In the genomic region with DNA sequence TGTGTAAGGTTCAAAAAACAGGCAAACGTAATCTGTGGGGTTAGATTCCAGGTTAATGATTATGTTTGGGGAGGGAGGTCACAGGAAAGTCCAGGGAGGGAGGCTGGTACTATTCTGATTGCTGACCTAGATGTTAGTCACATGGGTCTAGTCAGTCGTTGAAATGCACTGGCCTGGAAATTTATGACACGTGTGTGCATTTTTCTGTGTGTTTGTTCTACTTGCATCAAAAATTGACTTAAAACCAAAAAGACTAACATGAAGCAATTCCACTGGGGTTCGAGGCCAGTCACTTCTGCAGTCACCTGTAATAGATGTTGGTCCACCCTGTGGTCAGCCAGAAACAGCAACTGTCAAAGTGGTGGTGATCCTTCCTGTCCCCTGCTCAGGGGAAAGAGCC, we compare ENCODE assay signal across 27 cellular contexts.
DNase-seq lines count a peak whose midpoint lies in the region; ATAC-seq, FAIRE-seq and TF ChIP-seq lines count a peak whose summit lies in the region.
"Had no signal": no experiment of that assay in that cellular context is flagged by ENCODE, and none has a peak within 500 bp of the region (broad histone marks: within the 10 kb centered on the region; RNA-seq: fewer than 3 reads in every experiment).

No MANE protein-coding gene starts in this region.

- H3K9ac ChIP-seq in colonic mucosa (ENCODE audit: low read depth in 2 of 2, low read length in 2 of 2): no peak overlapping the region
- H3K9ac ChIP-seq: KMS-11 had no signal

- H3K4me2 ChIP-seq in A549: peak overlapping the region; percentile 12; the same call in 1 of the 3 replicates
- H3K4me2 ChIP-seq: KMS-11 had no signal

- no peaks in the 10 kb centered on the region for H3K36me3 ChIP-seq in right lobe of liver
- no peaks in the 10 kb centered on the region for H3K36me3 ChIP-seq in colonic mucosa
- H3K36me3 ChIP-seq: esophagus squamous epithelium had no signal

- H3K27me3 Mint-ChIP-seq in central memory CD8-positive, alpha-beta T cell: no peaks in the 10 kb centered on the region
- H3K27me3 Mint-ChIP-seq: activated CD4-positive, alpha-beta T cell treated with anti-CD3 and anti-CD28 coated beads, Interleukin-2, amount 10 ng/mL, durations not matched to agents 7 days and 5 days; activated CD8-positive, alpha-beta memory T cell treated with anti-CD3 and anti-CD28 coated beads, Interleukin-2, amount 10 ng/mL, durations not matched to agents 7 days and 5 days had no signal

- H3K4me3 ChIP-seq in A549: no peak overlapping the region
- H3K4me3 ChIP-seq in GM12865 (ENCODE audit: low read depth, low read length): no peak overlapping the region
- no peak overlapping the region for H3K4me3 ChIP-seq in right lobe of liver
- H3K4me3 ChIP-seq in colonic mucosa: no peak overlapping the region
- H3K4me3 ChIP-seq: esophagus squamous epithelium, skin epidermis had no signal

- H3K4me1 ChIP-seq in A549 (0 out of 3 replicates have a peak, but pooled peaks cover 3% of the 10 kb centered on the region), right lobe of liver (peaks cover 3 to 52% (median 23%) of the 10 kb centered on the region in 4 donors), colonic mucosa (no peaks in the 10 kb centered on the region)

- no peak for ATAC-seq in A549
- ATAC-seq in central memory CD8-positive, alpha-beta T cell (replicated peaks; ENCODE audit: extremely low read depth, poor library complexity, severe bottlenecking): no peak
- peak; percentile 58 to 86 (median 78) for ATAC-seq in right lobe of liver
- ATAC-seq in GM21423 (IDR thresholded peaks at IDR 0.05; ENCODE audit: unreplicated experiment): no peak
- ATAC-seq in HG03196 (IDR thresholded peaks at IDR 0.05; ENCODE audit: unreplicated experiment): no peak
- ATAC-seq: activated CD8-positive, alpha-beta memory T cell treated with anti-CD3 and anti-CD28 coated beads, Interleukin-2, amount 10 ng/mL, durations not matched to agents 7 days and 5 days had no signal

- TF ChIP-seq POLR2A in A549 (IDR thresholded peaks at IDR 0.05; ENCODE audit: low read length) (no peak), right lobe of liver (IDR thresholded peaks at IDR 0.05) (peak; percentile 16)

- peak overlapping the region in 1 of 2 experiments; percentile 2; a peak in 1 of 6 replicates for H3K27ac ChIP-seq in A549
- peak overlapping the region; percentile 63 to 98 (median 80) for H3K27ac ChIP-seq in right lobe of liver
- no peak overlapping the region for H3K27ac ChIP-seq in colonic mucosa
- H3K27ac ChIP-seq: esophagus squamous epithelium, KMS-11 had no signal

- peaks cover 72% of the 10 kb centered on the region for H3K4me1 Mint-ChIP-seq in central memory CD8-positive, alpha-beta T cell

- FAIRE-seq in A549 (lab: Jason Lieb, UNC): no peak
- FAIRE-seq: HTR-8/SVneo, keratinocyte had no signal

- peak overlapping the region; percentile 38 for H3K27ac Mint-ChIP-seq in central memory CD8-positive, alpha-beta T cell (ENCODE audit: low read depth)
- H3K27ac Mint-ChIP-seq: activated T-helper 1 cell treated with anti-CD3 and anti-CD28 coated beads, Interleukin-12 subunit alpha, Interleukin-12 subunit beta, Interleukin-2, Interleukin-4 antibody, amounts not matched to agents 30 ng/mL and 10 ng/mL and 1 ng/mL, durations not matched to agents 14 hours and 24 hours and 36 hours; endodermal cell had no signal

- DNase-seq in A549 (ENCODE audit: low read depth in 1 of 2, low spot score in 1 of 2) (no peak), GM12865 (ENCODE audit: low read depth) (peak; percentile 48), right lobe of liver (peak in 2 of 3 donors; percentile 65 to 82), NCI-H524 treated with DMSO at 0.1 percent for 48 hours (lab: John Stamatoyannopoulos, UW) (no peak), colonic mucosa (no peak)
- DNase-seq in central memory CD8-positive, alpha-beta T cell (ENCODE audit: low spot score in 2 of 2): no peak
- DNase-seq: activated CD4-positive, alpha-beta T cell treated with anti-CD3 and anti-CD28 coated beads, Interleukin-2, amount 10 ng/mL, durations not matched to agents 7 days and 5 days; activated CD8-positive, alpha-beta memory T cell treated with anti-CD3 and anti-CD28 coated beads, Interleukin-2, amount 10 ng/mL, durations not matched to agents 7 days and 5 days; activated naive CD4-positive, alpha-beta T cell treated with anti-CD3 and anti-CD28 coated beads, Interleukin-2, amount 50 U/mL, for 16 hours; C1 segment of cervical spinal cord; endodermal cell; esophagus squamous epithelium; MV-4-11; NCI-H1694; NCI-H2171 treated with DMSO at 0.1 percent for 48 hours; NCI-H524; nucleus accumbens; RPMI8226; stimulated activated CD4-positive, alpha-beta T cell treated with anti-CD3 and anti-CD28 coated beads, Interleukin-1b, Interleukin-23, amount 100 ng/mL, for 48 hours had no signal

- intact Hi-C loops in right lobe of liver (cut with DNase I) (no loop called here), colonic mucosa (cut with DNase I) (no loop called here)

- CTCF ChIA-PET in A549 (lab: Yijun Ruan, JAX): no interaction called here

- TF ChIP-seq EP300 in A549 (IDR thresholded peaks at IDR 0.05): no peak

- no peaks in the 10 kb centered on the region for H3K27me3 ChIP-seq in right lobe of liver
- no peaks in the 10 kb centered on the region for H3K27me3 ChIP-seq in colonic mucosa
- H3K27me3 ChIP-seq: esophagus squamous epithelium had no signal

- no peak for TF ChIP-seq RAD21 in A549 (conservative IDR thresholded peaks at IDR 0.05 in 1 of 2, IDR thresholded peaks at IDR 0.05 in 1 of 2)

- H3K9me3 Mint-ChIP-seq in central memory CD8-positive, alpha-beta T cell: no peaks in the 10 kb centered on the region
- H3K9me3 Mint-ChIP-seq: activated CD4-positive, alpha-beta T cell treated with anti-CD3 and anti-CD28 coated beads, Interleukin-2, amount 10 ng/mL, durations not matched to agents 7 days and 5 days; activated T-helper 1 cell treated with anti-CD3 and anti-CD28 coated beads, Interleukin-12 subunit alpha, Interleukin-12 subunit beta, Interleukin-2, Interleukin-4 antibody, amounts not matched to agents 30 ng/mL and 10 ng/mL and 1 ng/mL, durations not matched to agents 14 hours and 24 hours and 36 hours; endodermal cell; type B pancreatic cell had no signal

- 32% methylated on average over 4 of the region's 4 CpGs for WGBS in A549 (ENCODE audit: missing lambda C conversion rate)
- 16% methylated on average over 3 of the region's 4 CpGs for WGBS in right lobe of liver (ENCODE audit: insufficient coverage, low coverage, low lambda C conversion rate, missing lambda C conversion rate)

- POLR2A ChIA-PET in A549 (lab: Yijun Ruan, JAX): no interaction called here

- no peaks in the 10 kb centered on the region for H3K9me3 ChIP-seq in A549
- no peaks in the 10 kb centered on the region for H3K9me3 ChIP-seq in right lobe of liver
- no peaks in the 10 kb centered on the region for H3K9me3 ChIP-seq in colonic mucosa
- H3K9me3 ChIP-seq: esophagus squamous epithelium had no signal

- no peak overlapping the region for H3K4me3 Mint-ChIP-seq in central memory CD8-positive, alpha-beta T cell
- H3K4me3 Mint-ChIP-seq: activated CD4-positive, alpha-beta T cell treated with anti-CD3 and anti-CD28 coated beads, Interleukin-2, amount 10 ng/mL, durations not matched to agents 7 days and 5 days; activated CD8-positive, alpha-beta memory T cell treated with anti-CD3 and anti-CD28 coated beads, Interleukin-2, amount 10 ng/mL, durations not matched to agents 7 days and 5 days; activated T-helper 1 cell treated with anti-CD3 and anti-CD28 coated beads, Interleukin-12 subunit alpha, Interleukin-12 subunit beta, Interleukin-2, Interleukin-4 antibody, amounts not matched to agents 30 ng/mL and 10 ng/mL and 1 ng/mL, durations not matched to agents 14 hours and 24 hours and 36 hours; endodermal cell; type B pancreatic cell had no signal

- no peak for TF ChIP-seq CTCF in A549 (IDR thresholded peaks at IDR 0.05)
- TF ChIP-seq CTCF in GM12865 (IDR thresholded peaks at IDR 0.05; ENCODE audit: insufficient read depth, low read depth, low read length, missing control alignments): no peak
- no peak for TF ChIP-seq CTCF in right lobe of liver (IDR thresholded peaks at IDR 0.05)
- no peak for TF ChIP-seq CTCF in colonic mucosa (IDR thresholded peaks at IDR 0.05)

- H3K36me3 Mint-ChIP-seq in central memory CD8-positive, alpha-beta T cell (ENCODE audit: insufficient read depth): peaks cover 5% of the 10 kb centered on the region
- H3K36me3 Mint-ChIP-seq: type B pancreatic cell had no signal

TF ChIP-seq in A549, 52 proteins besides CTCF, POLR2A, EP300 and RAD21 (continues in another document):
- no peak for TF ChIP-seq CHD4 (IDR thresholded peaks at IDR 0.05; ENCODE audit: borderline replicate concordance)
- TF ChIP-seq HOXB13 (CRISPR knock-in tag; IDR thresholded peaks at IDR 0.05; ENCODE audit: low read depth): no peak
- no peak for TF ChIP-seq BHLHE40 (IDR thresholded peaks at IDR 0.05; ENCODE audit: low read depth, low read length)
- TF ChIP-seq FOXS1 (CRISPR knock-in tag; IDR thresholded peaks at IDR 0.05): no peak
- no peak for TF ChIP-seq CEBPB (IDR thresholded peaks at IDR 0.05)
- TF ChIP-seq HOXA7 (CRISPR knock-in tag; IDR thresholded peaks at IDR 0.05): no peak
- TF ChIP-seq GATA3 (IDR thresholded peaks at IDR 0.05; ENCODE audit: borderline replicate concordance): no peak
- TF ChIP-seq, protein P1, sequence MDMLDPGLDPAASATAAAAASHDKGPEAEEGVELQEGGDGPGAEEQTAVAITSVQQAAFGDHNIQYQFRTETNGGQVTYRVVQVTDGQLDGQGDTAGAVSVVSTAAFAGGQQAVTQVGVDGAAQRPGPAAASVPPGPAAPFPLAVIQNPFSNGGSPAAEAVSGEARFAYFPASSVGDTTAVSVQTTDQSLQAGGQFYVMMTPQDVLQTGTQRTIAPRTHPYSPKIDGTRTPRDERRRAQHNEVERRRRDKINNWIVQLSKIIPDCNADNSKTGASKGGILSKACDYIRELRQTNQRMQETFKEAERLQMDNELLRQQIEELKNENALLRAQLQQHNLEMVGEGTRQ (IDR thresholded peaks at IDR 0.05): no peak
- TF ChIP-seq, protein P2, sequence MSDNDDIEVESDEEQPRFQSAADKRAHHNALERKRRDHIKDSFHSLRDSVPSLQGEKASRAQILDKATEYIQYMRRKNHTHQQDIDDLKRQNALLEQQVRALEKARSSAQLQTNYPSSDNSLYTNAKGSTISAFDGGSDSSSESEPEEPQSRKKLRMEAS (IDR thresholded peaks at IDR 0.05): no peak
- TF ChIP-seq HDAC2 (IDR thresholded peaks at IDR 0.05): no peak
- no peak for TF ChIP-seq ZC3H11A (IDR thresholded peaks at IDR 0.05)
- TF ChIP-seq, protein P3, sequence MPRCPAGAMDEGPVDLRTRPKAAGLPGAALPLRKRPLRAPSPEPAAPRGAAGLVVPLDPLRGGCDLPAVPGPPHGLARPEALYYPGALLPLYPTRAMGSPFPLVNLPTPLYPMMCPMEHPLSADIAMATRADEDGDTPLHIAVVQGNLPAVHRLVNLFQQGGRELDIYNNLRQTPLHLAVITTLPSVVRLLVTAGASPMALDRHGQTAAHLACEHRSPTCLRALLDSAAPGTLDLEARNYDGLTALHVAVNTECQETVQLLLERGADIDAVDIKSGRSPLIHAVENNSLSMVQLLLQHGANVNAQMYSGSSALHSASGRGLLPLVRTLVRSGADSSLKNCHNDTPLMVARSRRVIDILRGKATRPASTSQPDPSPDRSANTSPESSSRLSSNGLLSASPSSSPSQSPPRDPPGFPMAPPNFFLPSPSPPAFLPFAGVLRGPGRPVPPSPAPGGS (IDR thresholded peaks at IDR 0.05): no peak
- no peak for TF ChIP-seq ZSCAN20 (CRISPR knock-in tag; IDR thresholded peaks at IDR 0.05)

Comparison
In these comparisons a context has a peak if more than half of its experiments do, and no peak if none do; other contexts are left out.
1. ATAC-seq: peak in right lobe of liver (4 of 4); none in A549 (0 of 2), central memory CD8-positive, alpha-beta T cell (single experiment), GM21423 (single experiment) and HG03196 (single experiment).
2. DNase-seq: peak in GM12865 (single experiment) and right lobe of liver (2 of 3); none in A549 (0 of 2), central memory CD8-positive, alpha-beta T cell (0 of 2), NCI-H524 treated with DMSO at 0.1 percent for 48 hours (single experiment) and colonic mucosa (single experiment).